ENCODE assay signal across 1 cellular context in genomic region chr3:82796765-82797164, GRCh38.
TF ChIP-seq lines count a peak whose summit lies in the region.

No MANE protein-coding gene starts in this region.

TF ChIP-seq in GM23338, 12 proteins besides CTCF, POLR2A, EP300 and RAD21 (continued from another document):
- TF ChIP-seq, protein P1, sequence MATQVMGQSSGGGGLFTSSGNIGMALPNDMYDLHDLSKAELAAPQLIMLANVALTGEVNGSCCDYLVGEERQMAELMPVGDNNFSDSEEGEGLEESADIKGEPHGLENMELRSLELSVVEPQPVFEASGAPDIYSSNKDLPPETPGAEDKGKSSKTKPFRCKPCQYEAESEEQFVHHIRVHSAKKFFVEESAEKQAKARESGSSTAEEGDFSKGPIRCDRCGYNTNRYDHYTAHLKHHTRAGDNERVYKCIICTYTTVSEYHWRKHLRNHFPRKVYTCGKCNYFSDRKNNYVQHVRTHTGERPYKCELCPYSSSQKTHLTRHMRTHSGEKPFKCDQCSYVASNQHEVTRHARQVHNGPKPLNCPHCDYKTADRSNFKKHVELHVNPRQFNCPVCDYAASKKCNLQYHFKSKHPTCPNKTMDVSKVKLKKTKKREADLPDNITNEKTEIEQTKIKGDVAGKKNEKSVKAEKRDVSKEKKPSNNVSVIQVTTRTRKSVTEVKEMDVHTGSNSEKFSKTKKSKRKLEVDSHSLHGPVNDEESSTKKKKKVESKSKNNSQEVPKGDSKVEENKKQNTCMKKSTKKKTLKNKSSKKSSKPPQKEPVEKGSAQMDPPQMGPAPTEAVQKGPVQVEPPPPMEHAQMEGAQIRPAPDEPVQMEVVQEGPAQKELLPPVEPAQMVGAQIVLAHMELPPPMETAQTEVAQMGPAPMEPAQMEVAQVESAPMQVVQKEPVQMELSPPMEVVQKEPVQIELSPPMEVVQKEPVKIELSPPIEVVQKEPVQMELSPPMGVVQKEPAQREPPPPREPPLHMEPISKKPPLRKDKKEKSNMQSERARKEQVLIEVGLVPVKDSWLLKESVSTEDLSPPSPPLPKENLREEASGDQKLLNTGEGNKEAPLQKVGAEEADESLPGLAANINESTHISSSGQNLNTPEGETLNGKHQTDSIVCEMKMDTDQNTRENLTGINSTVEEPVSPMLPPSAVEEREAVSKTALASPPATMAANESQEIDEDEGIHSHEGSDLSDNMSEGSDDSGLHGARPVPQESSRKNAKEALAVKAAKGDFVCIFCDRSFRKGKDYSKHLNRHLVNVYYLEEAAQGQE (IDR thresholded peaks at IDR 0.05; ENCODE audit: unreplicated experiment) = no peak
- TF ChIP-seq NANOG (IDR thresholded peaks at IDR 0.05; ENCODE audit: borderline replicate concordance) (no peak), JUNB (IDR thresholded peaks at IDR 0.05; ENCODE audit: unreplicated experiment) (no peak), ZNF114 (CRISPR knock-in tag; IDR thresholded peaks at IDR 0.05) (no peak), POLR2AphosphoS5 (IDR thresholded peaks at IDR 0.05; ENCODE audit: low read depth) (no peak)
- TF ChIP-seq, protein P2, sequence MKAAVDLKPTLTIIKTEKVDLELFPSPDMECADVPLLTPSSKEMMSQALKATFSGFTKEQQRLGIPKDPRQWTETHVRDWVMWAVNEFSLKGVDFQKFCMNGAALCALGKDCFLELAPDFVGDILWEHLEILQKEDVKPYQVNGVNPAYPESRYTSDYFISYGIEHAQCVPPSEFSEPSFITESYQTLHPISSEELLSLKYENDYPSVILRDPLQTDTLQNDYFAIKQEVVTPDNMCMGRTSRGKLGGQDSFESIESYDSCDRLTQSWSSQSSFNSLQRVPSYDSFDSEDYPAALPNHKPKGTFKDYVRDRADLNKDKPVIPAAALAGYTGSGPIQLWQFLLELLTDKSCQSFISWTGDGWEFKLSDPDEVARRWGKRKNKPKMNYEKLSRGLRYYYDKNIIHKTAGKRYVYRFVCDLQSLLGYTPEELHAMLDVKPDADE (IDR thresholded peaks at IDR 0.05) = no peak
